9 cellular contexts compared by ENCODE assay signal in genomic region chr14:91245029-91245428, GRCh38. TPM values are rescaled to one million over a fixed set of nuclear protein-coding genes. Genes with fewer than 3 reads are reported as not detected.
DNase-seq lines count a peak whose midpoint lies in the region; ATAC-seq and TF ChIP-seq lines count a peak whose summit lies in the region.
"Had no signal": no experiment of that assay in that cellular context is flagged by ENCODE, and none has a peak within 500 bp of the region (broad histone marks: within the 10 kb centered on the region; RNA-seq: fewer than 3 reads in every experiment).

No MANE protein-coding gene starts in this region.

- peak overlapping the region in 1 of 2 donors; percentile 18 for H3K9ac ChIP-seq in duodenal mucosa (ENCODE audit: low read depth in 1 of 2, low read length in 2 of 2)

- peaks cover 44% of the 10 kb centered on the region for H3K4me1 Mint-ChIP-seq in HFFc6 (ENCODE audit: low read depth)
- H3K4me1 Mint-ChIP-seq in activated CD4-positive, alpha-beta memory T cell treated with anti-CD3 and anti-CD28 coated beads, Interleukin-2, amount 10 ng/mL, durations not matched to agents 7 days and 5 days: peaks cover 82% of the 10 kb centered on the region

- no peak for ATAC-seq in HG03196 (IDR thresholded peaks at IDR 0.05; ENCODE audit: unreplicated experiment)
- ATAC-seq in HG03045 (IDR thresholded peaks at IDR 0.05; ENCODE audit: unreplicated experiment): no peak

- peak overlapping the region; percentile 81 for H3K4me3 Mint-ChIP-seq in HFFc6
- H3K4me3 Mint-ChIP-seq in activated CD4-positive, alpha-beta memory T cell treated with anti-CD3 and anti-CD28 coated beads, Interleukin-2, amount 10 ng/mL, durations not matched to agents 7 days and 5 days: peak overlapping the region; percentile 96
- H3K4me3 Mint-ChIP-seq: type B pancreatic cell had no signal

- peaks cover 3% of the 10 kb centered on the region; the same call in 1 of the 2 replicates for H3K9me3 Mint-ChIP-seq in HFFc6
- H3K9me3 Mint-ChIP-seq in activated CD4-positive, alpha-beta memory T cell treated with anti-CD3 and anti-CD28 coated beads, Interleukin-2, amount 10 ng/mL, durations not matched to agents 7 days and 5 days: no peaks in the 10 kb centered on the region

- no peak overlapping the region for H3K27ac ChIP-seq in duodenal mucosa (ENCODE audit: low read depth, low read length)

- no peaks in the 10 kb centered on the region for H3K9me3 ChIP-seq in duodenal mucosa (ENCODE audit: control insufficient read depth in 1 of 2, low read length in 2 of 2)

- POLR2A ChIA-PET in activated CD4-positive, alpha-beta memory T cell treated with anti-CD3 and anti-CD28 coated beads, Interleukin-2, amount 10 ng/mL, durations not matched to agents 7 days and 5 days (lab: Charles Lee): interaction anchor here (0.6 to 18.3 kb wide), 27 partner anchors 12 to 877 kb away, joined by 3 to 886 read pairs (median 13); partner anchors contain the start of genes CALM1, CCDC88C, CPSF2 and DGLUCY

- H3K4me1 ChIP-seq in duodenal mucosa (ENCODE audit: control insufficient read depth in 1 of 2, insufficient read depth in 2 of 2, low read length in 2 of 2): peaks cover 9 to 29% of the 10 kb centered on the region in 2 donors

- no peaks in the 10 kb centered on the region; the same call in 1 of the 2 replicates for H3K27me3 Mint-ChIP-seq in HFFc6 (ENCODE audit: insufficient read depth)
- H3K27me3 Mint-ChIP-seq in activated CD4-positive, alpha-beta memory T cell treated with anti-CD3 and anti-CD28 coated beads, Interleukin-2, amount 10 ng/mL, durations not matched to agents 7 days and 5 days: no peaks in the 10 kb centered on the region

- H3K27me3 ChIP-seq in duodenal mucosa (ENCODE audit: control insufficient read depth in 1 of 2, insufficient read depth in 2 of 2, low read length in 2 of 2): no peaks in the 10 kb centered on the region

- peak overlapping the region; percentile 27 to 57 for H3K4me3 ChIP-seq in duodenal mucosa (ENCODE audit: low read depth in 1 of 2, low read length in 2 of 2)

- peaks cover 8% of the 10 kb centered on the region for H3K36me3 Mint-ChIP-seq in HFFc6 (ENCODE audit: low read depth)
- H3K36me3 Mint-ChIP-seq in activated CD4-positive, alpha-beta memory T cell treated with anti-CD3 and anti-CD28 coated beads, Interleukin-2, amount 10 ng/mL, durations not matched to agents 7 days and 5 days (ENCODE audit: low read depth): peaks cover 88% of the 10 kb centered on the region

- CTCF ChIA-PET in activated CD4-positive, alpha-beta memory T cell treated with anti-CD3 and anti-CD28 coated beads, Interleukin-2, amount 10 ng/mL, durations not matched to agents 7 days and 5 days (lab: Charles Lee): interaction anchor here (1.1 to 6.6 kb wide), 12 partner anchors 9 to 342 kb away, joined by 3 to 66 read pairs (median 8); no protein-coding TSS in a partner anchor

- peak overlapping the region; percentile 84 for H3K27ac Mint-ChIP-seq in HFFc6
- H3K27ac Mint-ChIP-seq in activated CD4-positive, alpha-beta memory T cell treated with anti-CD3 and anti-CD28 coated beads, Interleukin-2, amount 10 ng/mL, durations not matched to agents 7 days and 5 days: peak overlapping the region; percentile 97
- H3K27ac Mint-ChIP-seq: type B pancreatic cell had no signal

- DNase-seq in HFFc6 (no peak), NCI-H2196 treated with DMSO at 0.1 percent for 48 hours (lab: John Stamatoyannopoulos, UW; ENCODE audit: unreplicated experiment) (no peak), SIG-M5 treated with dmso at 0.1 percent for 504 hours (lab: John Stamatoyannopoulos, UW; ENCODE audit: unreplicated experiment) (no peak)
- peak; percentile 91 for DNase-seq in activated CD4-positive, alpha-beta memory T cell treated with anti-CD3 and anti-CD28 coated beads, Interleukin-2, amount 10 ng/mL, durations not matched to agents 7 days and 5 days
- DNase-seq in stimulated activated CD4-positive, alpha-beta T cell treated with anti-CD3 and anti-CD28 coated beads, Interleukin-2, amount 100 ng/mL, for 4 hours (ENCODE audit: low read depth): peak; percentile 64

- no peaks in the 10 kb centered on the region for H3K36me3 ChIP-seq in duodenal mucosa (ENCODE audit: control insufficient read depth in 1 of 2, insufficient read depth in 2 of 2, low read length in 2 of 2)

- no peak for TF ChIP-seq CTCF in HFFc6 (IDR thresholded peaks at IDR 0.05)

RNA-seq across cellular contexts. Expression of gene GPR68, which starts 0.5 kb away (rescaled TPM):
- total RNA-seq in HFFc6 (2021; fragmentation: NEBNext Ultra II Directional; extraction: Animal tissue kit (Norgen Biotek cat#: 25700)): under 1 TPM; 0.34 to 0.88 (median 0.52) TPM
- total RNA-seq in activated CD4-positive, alpha-beta memory T cell treated with anti-CD3 and anti-CD28 coated beads, Interleukin-2, amount 10 ng/mL, durations not matched to agents 7 days and 5 days: 10 to 100 TPM; 36.9 to 39.8 TPM

Comparison
In these comparisons a context has a peak if more than half of its experiments do, and no peak if none do; other contexts are left out.
1. DNase-seq: peak in activated CD4-positive, alpha-beta memory T cell treated with anti-CD3 and anti-CD28 coated beads, Interleukin-2, amount 10 ng/mL, durations not matched to agents 7 days and 5 days (single experiment) and stimulated activated CD4-positive, alpha-beta T cell treated with anti-CD3 and anti-CD28 coated beads, Interleukin-2, amount 100 ng/mL, for 4 hours (single experiment); none in HFFc6 (single experiment), NCI-H2196 treated with DMSO at 0.1 percent for 48 hours (single experiment) and SIG-M5 treated with dmso at 0.1 percent for 504 hours (single experiment).
2. RNA of gene GPR68, which starts 0.5 kb away (total RNA-seq): 36.9 to 39.8 TPM in activated CD4-positive, alpha-beta memory T cell treated with anti-CD3 and anti-CD28 coated beads, Interleukin-2, amount 10 ng/mL, durations not matched to agents 7 days and 5 days; 0.34 to 0.88 TPM in HFFc6; every median in the first group is over 10 times any median in the second.